Comparison of ENCODE assay signal across 1 cellular context in genomic region chr17:60610481-60610880, GRCh38.
TF ChIP-seq lines count a peak whose summit lies in the region.

No MANE protein-coding gene starts in this region.

TF ChIP-seq in HepG2, 621 proteins besides CTCF, POLR2A, EP300 and RAD21:
- TF ChIP-seq NCOA2 (CRISPR knock-in tag; IDR thresholded peaks at IDR 0.05) (no peak), ZNF138 (CRISPR knock-in tag; IDR thresholded peaks at IDR 0.05; ENCODE audit: low read depth) (no peak), ZNF337 (CRISPR knock-in tag; IDR thresholded peaks at IDR 0.05; ENCODE audit: borderline replicate concordance, low read depth) (no peak), PHF20 (CRISPR knock-in tag; IDR thresholded peaks at IDR 0.05) (no peak), HCFC1 (IDR thresholded peaks at IDR 0.05; ENCODE audit: low read depth, low read length) (no peak), MYC (CRISPR knock-in tag; IDR thresholded peaks at IDR 0.05; ENCODE audit: borderline replicate concordance) (no peak), ZNF280B (CRISPR knock-in tag; IDR thresholded peaks at IDR 0.05; ENCODE audit: borderline replicate concordance) (no peak), HMGXB4 (CRISPR knock-in tag; IDR thresholded peaks at IDR 0.05; ENCODE audit: borderline replicate concordance in 1 of 2, low read depth in 1 of 2) (no peak), ATF1 (CRISPR knock-in tag; IDR thresholded peaks at IDR 0.05) (no peak)
